In the genomic region with DNA sequence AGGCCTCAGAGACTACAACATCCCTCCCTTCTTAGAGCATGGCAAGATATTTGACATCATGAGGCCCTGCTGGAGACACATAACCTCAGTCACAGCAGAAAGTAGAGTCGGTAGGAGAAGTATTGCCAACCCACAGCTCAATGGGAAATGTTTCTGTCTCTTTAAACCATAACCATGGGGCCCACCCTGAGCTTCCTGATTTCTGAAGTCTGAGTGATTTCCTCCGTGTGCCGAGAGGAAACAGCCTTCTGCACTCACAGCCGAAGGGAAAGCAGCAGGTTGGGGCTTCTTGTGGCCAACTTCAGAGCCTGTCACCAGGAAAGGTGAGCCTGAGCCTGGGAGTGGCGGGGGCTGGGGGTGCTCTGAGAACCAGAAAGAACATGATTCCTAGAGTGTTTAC, we compare ENCODE assay signal across 8 cellular contexts. TPM values are rescaled to one million over a fixed set of nuclear protein-coding genes. Genes with fewer than 3 reads are reported as not detected.
A peak's percentile ranks its signal among the peaks of the same experiment; 100 is the strongest.
DNase-seq lines count a peak whose midpoint lies in the region; ATAC-seq and TF ChIP-seq lines count a peak whose summit lies in the region.

A gene (plus strand): TSS at position 246 of the 400 bp plus-strand sequence. CDS start 2,435 bp downstream, outside the sequence.

- H3K27ac Mint-ChIP-seq in MCF 10A (ENCODE audit: low read depth, unreplicated experiment), result no peak within 1 kb of the TSS
- peak within 1 kb of the TSS; percentile 85 for H3K27ac Mint-ChIP-seq in activated CD8-positive, alpha-beta T cell treated with anti-CD3 and anti-CD28 coated beads for 36 hours

- no peak within 1 kb of the TSS for H3K4me3 Mint-ChIP-seq in MCF 10A (ENCODE audit: unreplicated experiment)
- H3K4me3 Mint-ChIP-seq in activated CD8-positive, alpha-beta T cell treated with anti-CD3 and anti-CD28 coated beads for 36 hours, result peak within 1 kb of the TSS; percentile 78

- no peaks in the 10 kb centered on the region for H3K4me1 Mint-ChIP-seq in MCF 10A (ENCODE audit: insufficient read depth, unreplicated experiment)
- H3K4me1 Mint-ChIP-seq in activated CD8-positive, alpha-beta T cell treated with anti-CD3 and anti-CD28 coated beads for 36 hours (ENCODE audit: low read depth), result peaks cover 53% of the 10 kb centered on the region

- H3K4me3 ChIP-seq in breast epithelium, result peak within 1 kb of the TSS; percentile 39 to 63 (median 46)
- H3K4me3 ChIP-seq in heart left ventricle, result peak within 1 kb of the TSS; percentile 28 to 80 (median 60)

- POLR2A ChIA-PET in MCF 10A (lab: Yijun Ruan, JAX), result no interaction called here
- POLR2A ChIA-PET in activated CD8-positive, alpha-beta T cell treated with anti-CD3 and anti-CD28 coated beads for 36 hours (lab: Charles Lee), result interaction anchor here (0.6 to 4.8 kb wide), 20 partner anchors 14 to 273 kb away, joined by 3 to 63 read pairs (median 4); a partner anchor contains a TSS

- H3K36me3 ChIP-seq in breast epithelium (no peaks in the 10 kb centered on the region), heart left ventricle (peaks cover 0 to 31% (median 13%) of the 10 kb centered on the region in 9 donors)

- H3K4me1 ChIP-seq in breast epithelium (no peaks in the 10 kb centered on the region), heart left ventricle (peaks cover 0 to 49% (median 6%) of the 10 kb centered on the region in 12 donors)

- 40 to 58% (median 46%) methylated on average over 5 of the region's 5 CpGs for WGBS in heart left ventricle, 4 donors

- no peaks in the 10 kb centered on the region for H3K36me3 Mint-ChIP-seq in MCF 10A (ENCODE audit: insufficient read depth, unreplicated experiment)
- H3K36me3 Mint-ChIP-seq in activated CD8-positive, alpha-beta T cell treated with anti-CD3 and anti-CD28 coated beads for 36 hours (ENCODE audit: low read depth), result peaks cover 64% of the 10 kb centered on the region

- H3K9me3 Mint-ChIP-seq in MCF 10A (ENCODE audit: unreplicated experiment), result no peaks in the 10 kb centered on the region
- H3K9me3 Mint-ChIP-seq in activated CD8-positive, alpha-beta T cell treated with anti-CD3 and anti-CD28 coated beads for 36 hours, result peaks cover 15% of the 10 kb centered on the region

- H3K27me3 Mint-ChIP-seq in MCF 10A (ENCODE audit: insufficient read depth, unreplicated experiment), result peaks cover 20% of the 10 kb centered on the region
- H3K27me3 Mint-ChIP-seq in activated CD8-positive, alpha-beta T cell treated with anti-CD3 and anti-CD28 coated beads for 36 hours, result no peaks in the 10 kb centered on the region

- no TSS peak for BruUV-seq in MCF 10A (replicated peaks; lab: Mats Ljungman, UMichigan)

- DNase-seq in breast epithelium (ENCODE audit: low spot score in 2 of 2) (no peak), MCF 10A (ENCODE audit: unreplicated experiment) (no peak), heart left ventricle (peak; percentile 57 to 76 (median 71)), DMS 273 (lab: John Stamatoyannopoulos, UW; ENCODE audit: unreplicated experiment) (no peak), NCI-H2081 treated with DMSO at 0.1 percent for 48 hours (lab: John Stamatoyannopoulos, UW) (no peak), EL (no peak)
- peak; percentile 69 for DNase-seq in activated CD8-positive, alpha-beta T cell treated with anti-CD3 and anti-CD28 coated beads for 36 hours
- DNase-seq in stimulated activated naive CD4-positive, alpha-beta T cell treated with Interleukin-2 at 50 U/mL for 16 hours (lab: John Stamatoyannopoulos, UW), result peak; percentile 44

- TF ChIP-seq CTCF in breast epithelium (IDR thresholded peaks at IDR 0.05), result no peak
- no peak for TF ChIP-seq CTCF in MCF 10A (IDR thresholded peaks at IDR 0.05; ENCODE audit: unreplicated experiment)
- TF ChIP-seq CTCF in activated CD8-positive, alpha-beta T cell treated with anti-CD3 and anti-CD28 coated beads for 36 hours (IDR thresholded peaks at IDR 0.05), result no peak
- no peak for TF ChIP-seq CTCF in heart left ventricle (IDR thresholded peaks at IDR 0.05)

- no peak for TF ChIP-seq POLR2A in breast epithelium (IDR thresholded peaks at IDR 0.05)
- TF ChIP-seq POLR2A in heart left ventricle (IDR thresholded peaks at IDR 0.05), result peak in 1 of 2 donors; percentile 68

- H3K27me3 ChIP-seq in breast epithelium (no peaks in the 10 kb centered on the region), heart left ventricle (no peaks in the 10 kb centered on the region)

- CTCF ChIA-PET in MCF 10A (lab: Yijun Ruan, JAX), result no interaction called here
- CTCF ChIA-PET in activated CD8-positive, alpha-beta T cell treated with anti-CD3 and anti-CD28 coated beads for 36 hours (lab: Charles Lee), result interaction anchor here (0.9 to 5.7 kb wide), 20 partner anchors 9 to 267 kb away, joined by 3 to 42 read pairs (median 6); a partner anchor contains a TSS

- H3K9me3 ChIP-seq in breast epithelium, result peaks cover 5 to 18% of the 10 kb centered on the region in 2 donors
- peaks cover 0 to 20% (median 6%) of the 10 kb centered on the region in 12 donors for H3K9me3 ChIP-seq in heart left ventricle

- peak; percentile 60 for ATAC-seq in activated CD8-positive, alpha-beta T cell treated with anti-CD3 and anti-CD28 coated beads for 36 hours
- peak; percentile 72 to 93 (median 85) for ATAC-seq in heart left ventricle

- H3K27ac ChIP-seq in breast epithelium, result peak within 1 kb of the TSS; percentile 30 to 83
- H3K27ac ChIP-seq in heart left ventricle, result peak within 1 kb of the TSS; percentile 77 to 97 (median 90)

- intact Hi-C loops in breast epithelium (cut with DNase I; ENCODE audit: low total_unique reads), result no loop called here
- intact Hi-C loops in MCF 10A (cut with micrococcal nuclease), result no loop called here
- intact Hi-C loops in activated CD8-positive, alpha-beta T cell treated with anti-CD3 and anti-CD28 coated beads for 36 hours (cut with micrococcal nuclease), result loop anchor here (2.0 to 5.0 kb wide), 3 partner anchors 34 to 49 kb away; no protein-coding TSS in a partner anchor
- intact Hi-C loops in heart left ventricle (cut with DNase I), result loop anchor here in 5 of 10 donors (1.0 to 10.0 kb wide), 5 partner anchors 34 to 152 kb away; a partner anchor contains a TSS

RNA-seq across cellular contexts. Expression of the gene that starts here (rescaled TPM):
- total RNA-seq in breast epithelium, result 1 to 10 TPM; 3.5 to 9.0 (median 6.6) TPM
- total RNA-seq in MCF 10A (2022), result not detected in 2 replicates
- 1 to 10 TPM; 8.7 to 9.3 TPM for total RNA-seq in activated CD8-positive, alpha-beta T cell treated with anti-CD3 and anti-CD28 coated beads for 36 hours
- 1 to 10 TPM; 3.4 to 9.2 (median 5.8) TPM for total RNA-seq in heart left ventricle
- 1 to 10 TPM; 7.7 to 9.7 TPM for polyA plus RNA-seq in heart left ventricle

Comparison
In these comparisons a context has a peak if more than half of its experiments do, and no peak if none do; other contexts are left out.
1. DNase-seq: peak in activated CD8-positive, alpha-beta T cell treated with anti-CD3 and anti-CD28 coated beads for 36 hours (single experiment), heart left ventricle (5 of 5) and stimulated activated naive CD4-positive, alpha-beta T cell treated with Interleukin-2 at 50 U/mL for 16 hours (single experiment); none in breast epithelium (0 of 2), MCF 10A (single experiment), DMS 273 (single experiment), NCI-H2081 treated with DMSO at 0.1 percent for 48 hours (single experiment) and EL (single experiment).